28 cellular contexts compared by ENCODE assay signal in the genomic region with DNA sequence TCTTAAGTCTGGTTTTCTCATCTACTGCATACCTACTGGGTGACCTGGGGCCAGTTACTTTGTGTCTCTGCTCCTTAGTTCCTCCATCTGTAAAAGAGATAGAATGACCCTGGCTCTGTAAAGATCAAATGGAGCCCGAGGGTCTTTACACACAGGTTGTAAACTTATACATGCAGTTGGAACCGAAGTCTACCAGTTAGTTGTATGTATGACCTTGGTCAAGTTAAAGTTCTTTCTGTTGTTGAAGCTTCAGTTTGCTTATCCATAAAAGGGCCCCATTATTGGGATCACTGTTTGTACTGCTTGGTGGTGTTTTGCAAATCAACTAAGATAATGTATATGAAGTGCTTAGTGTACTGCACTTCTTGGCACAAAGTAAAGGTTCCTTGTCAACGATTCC.
"Had no signal": no experiment of that assay in that cellular context is flagged by ENCODE, and none has a peak within 500 bp of the region (broad histone marks: within the 10 kb centered on the region; RNA-seq: fewer than 3 reads in every experiment).

No MANE protein-coding gene starts in this region.

- H3K9me3 ChIP-seq: colonic mucosa, esophagus muscularis mucosa, esophagus squamous epithelium, gastrocnemius medialis, gastroesophageal sphincter, heart left ventricle, heart right ventricle had no signal

- H3K36me3 ChIP-seq: colonic mucosa, esophagus muscularis mucosa, esophagus squamous epithelium, gastrocnemius medialis, gastroesophageal sphincter, heart right ventricle had no signal

- ATAC-seq: effector memory CD8-positive, alpha-beta T cell; esophagus mucosa; foreskin keratinocyte; gastrocnemius medialis; gastroesophageal sphincter; heart left ventricle had no signal

- H3K27me3 ChIP-seq: colonic mucosa, dorsolateral prefrontal cortex, esophagus muscularis mucosa, esophagus squamous epithelium, foreskin keratinocyte, gastrocnemius medialis, gastroesophageal sphincter, heart left ventricle, heart right ventricle had no signal

- H3K27ac ChIP-seq: colonic mucosa, coronary artery, dorsolateral prefrontal cortex, epithelial cell of prostate, esophagus muscularis mucosa, esophagus squamous epithelium, foreskin keratinocyte, gastrocnemius medialis, gastroesophageal sphincter, heart left ventricle, heart right ventricle had no signal

- FAIRE-seq: colon, endometrium, endothelial cell of umbilical vein, frontal cortex had no signal

- H3K4me1 ChIP-seq: colonic mucosa, esophagus squamous epithelium, foreskin keratinocyte had no signal

- H3K4me3 ChIP-seq: colonic mucosa, coronary artery, dorsolateral prefrontal cortex, esophagus muscularis mucosa, esophagus squamous epithelium, gastrocnemius medialis, gastroesophageal sphincter, heart left ventricle, heart right ventricle had no signal

- DNase-seq: colonic mucosa; cortex of kidney; dermis blood vessel endothelial cell; dorsolateral prefrontal cortex; effector CD4-positive, alpha-beta T cell; effector CD8-positive, alpha-beta T cell; effector memory CD4-positive, alpha-beta T cell; effector memory CD8-positive, alpha-beta T cell; endodermal cell; erythroblast; esophagus squamous epithelium; foreskin fibroblast; foreskin keratinocyte; foreskin melanocyte; gastrocnemius medialis; glutamatergic neuron; head of caudate nucleus; heart left ventricle; heart right ventricle had no signal
